ENCODE assay signal across 1 cellular context in the genomic region with DNA sequence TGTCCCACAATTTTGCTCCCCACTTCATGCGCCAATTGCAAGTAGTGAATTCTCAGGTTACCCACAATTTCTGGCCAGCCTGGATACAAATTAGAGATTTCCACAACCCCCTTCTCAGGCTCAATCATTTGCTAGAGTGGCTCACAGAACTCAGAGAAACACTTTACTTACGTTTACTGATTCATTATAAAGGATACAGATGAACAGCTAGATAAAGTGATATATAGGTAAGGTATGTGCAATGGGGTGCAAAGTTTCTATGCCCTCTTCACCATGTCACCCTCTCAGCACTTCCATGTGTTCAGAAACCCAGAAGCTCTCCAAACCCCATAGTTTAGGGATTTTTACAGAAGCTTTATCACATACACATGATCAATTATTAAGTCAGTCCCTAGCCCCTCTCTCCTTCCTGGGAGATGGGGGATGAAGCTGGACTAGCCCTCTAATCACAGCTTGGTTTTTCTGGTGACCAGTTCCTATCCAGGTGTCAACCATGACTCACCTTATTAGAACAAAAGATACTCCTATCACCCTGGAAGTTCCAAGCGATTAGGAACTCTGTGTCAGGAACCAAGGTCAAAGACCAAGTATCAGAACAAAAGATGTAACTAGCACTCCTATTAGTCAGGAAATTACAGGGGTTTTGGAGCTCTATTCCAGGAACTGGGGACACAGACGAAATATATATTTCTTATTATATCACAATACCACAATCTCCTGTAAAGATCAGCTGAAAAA.
TF ChIP-seq lines count a peak whose summit lies in the region.

No MANE protein-coding gene starts in this region.

TF ChIP-seq in HCT116, 20 proteins besides CTCF, POLR2A, EP300 and RAD21 (continued from another document):
- TF ChIP-seq, protein P1, sequence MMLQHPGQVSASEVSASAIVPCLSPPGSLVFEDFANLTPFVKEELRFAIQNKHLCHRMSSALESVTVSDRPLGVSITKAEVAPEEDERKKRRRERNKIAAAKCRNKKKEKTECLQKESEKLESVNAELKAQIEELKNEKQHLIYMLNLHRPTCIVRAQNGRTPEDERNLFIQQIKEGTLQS (IDR thresholded peaks at IDR 0.05), result no peak
